ENCODE assay signal across 8 cellular contexts in genomic region chr12:120687570-120688289, GRCh38. TPM values are rescaled to one million over a fixed set of nuclear protein-coding genes. Genes with fewer than 3 reads are reported as not detected.
A peak's percentile ranks its signal among the peaks of the same experiment; 100 is the strongest.
DNase-seq lines count a peak whose midpoint lies in the region; ATAC-seq and TF ChIP-seq lines count a peak whose summit lies in the region.

No MANE protein-coding gene starts in this region.

- H3K79me2 ChIP-seq in GM23248 (ENCODE audit: insufficient read depth), result peaks cover 54% of the 10 kb centered on the region

- H3K4me1 ChIP-seq in GM23248 (ENCODE audit: insufficient read depth), result peaks cover 14% of the 10 kb centered on the region
- H3K4me1 ChIP-seq in mucosa of rectum (ENCODE audit: control insufficient read depth in 2 of 2, insufficient read depth in 2 of 2, low read length in 2 of 2), result peaks cover 40 to 47% of the 10 kb centered on the region in 2 donors
- H3K4me1 ChIP-seq in tibial artery, result peaks cover 0 to 38% (median 28%) of the 10 kb centered on the region in 4 donors

- no peaks in the 10 kb centered on the region for H3K27me3 Mint-ChIP-seq in T-helper 17 cell

- intact Hi-C loops in tibial artery (cut with DNase I; ENCODE audit: low total_unique reads), result loop anchor here (2.0 to 5.0 kb wide), 2 partner anchors 23 to 40 kb away; partner anchors contain the start of gene UNC119B

- H2AFZ ChIP-seq in GM23248, result peak overlapping the region; percentile 92

- in situ Hi-C loops in GM23248 (cut with MboI), result no loop called here

- H3K27ac ChIP-seq in GM23248, result peak overlapping the region; percentile 96
- peak overlapping the region; percentile 54 for H3K27ac ChIP-seq in cingulate gyrus (ENCODE audit: low read depth, low read length)
- peak overlapping the region; percentile 76 to 97 for H3K27ac ChIP-seq in mucosa of rectum (ENCODE audit: low read depth in 2 of 2, low read length in 2 of 2)
- peak overlapping the region; percentile 91 to 92 for H3K27ac ChIP-seq in tibial artery

- H3K9ac ChIP-seq in GM23248 (peak overlapping the region; percentile 94), mucosa of rectum (ENCODE audit: low read depth in 1 of 2, low read length in 2 of 2) (peak overlapping the region; percentile 86 to 91)

- ATAC-seq in T-helper 17 cell (no peak), HG03280 (IDR thresholded peaks at IDR 0.05; ENCODE audit: unreplicated experiment) (no peak)

- DNase-seq in GM23248 (peak; percentile 81), T-helper 17 cell (peak in 2 of 3 donors; percentile 11 to 21), tibial artery (peak in 1 of 2 donors; percentile 34), HPDE6-E6E7 (ENCODE audit: extremely low spot score) (no peak), 8988T (no peak)

- no peak for TF ChIP-seq CTCF in tibial artery (IDR thresholded peaks at IDR 0.05)

- peak overlapping the region; percentile 97 for H3K4me2 ChIP-seq in GM23248 (ENCODE audit: unreplicated experiment)

- H3K36me3 Mint-ChIP-seq in T-helper 17 cell (ENCODE audit: low read depth), result no peaks in the 10 kb centered on the region

- 0 out of 2 replicates have a peak, but pooled peaks cover 5% of the 10 kb centered on the region for H4K20me1 ChIP-seq in GM23248 (ENCODE audit: insufficient read depth)

- peaks cover 17% of the 10 kb centered on the region for H3F3A ChIP-seq in GM23248 (ENCODE audit: insufficient read depth)

- H3K4me1 Mint-ChIP-seq in T-helper 17 cell, result peaks cover 27% of the 10 kb centered on the region

- H3K36me3 ChIP-seq in GM23248 (ENCODE audit: low read depth) (no peaks in the 10 kb centered on the region), mucosa of rectum (ENCODE audit: control insufficient read depth in 2 of 2, insufficient read depth in 2 of 2, low read length in 2 of 2) (no peaks in the 10 kb centered on the region), tibial artery (no peaks in the 10 kb centered on the region)

- H3K27me3 ChIP-seq in GM23248 (replicated peaks; ENCODE audit: insufficient read depth) (no peaks in the 10 kb centered on the region), mucosa of rectum (ENCODE audit: control insufficient read depth in 2 of 2, insufficient read depth in 2 of 2, low read length in 2 of 2) (no peaks in the 10 kb centered on the region), tibial artery (no peaks in the 10 kb centered on the region)

- H3K9me3 ChIP-seq in GM23248 (ENCODE audit: low read depth) (no peaks in the 10 kb centered on the region), T-helper 17 cell (ENCODE audit: control insufficient read depth, low read length, poor library complexity, severe bottlenecking) (no peaks in the 10 kb centered on the region), mucosa of rectum (ENCODE audit: control insufficient read depth in 2 of 2, low read length in 2 of 2) (no peaks in the 10 kb centered on the region), tibial artery (no peaks in the 10 kb centered on the region)

- H3K9me2 ChIP-seq in GM23248 (ENCODE audit: insufficient read depth), result no peaks in the 10 kb centered on the region

- peak overlapping the region; percentile 75 for H3K27ac Mint-ChIP-seq in T-helper 17 cell

- WGBS in GM23248 (ENCODE audit: low coverage in 1 of 2, low lambda C conversion rate in 2 of 2, missing lambda C conversion rate in 2 of 2), 2 experiments, result 1% methylated on average over 25 to 31 of the region's 31 CpGs

- H3K4me3 ChIP-seq in GM23248 (peak overlapping the region; percentile 91), mucosa of rectum (ENCODE audit: low read length in 2 of 2) (peak overlapping the region; percentile 82 to 86), tibial artery (peak overlapping the region; percentile 78 to 87)

- H3K4me3 Mint-ChIP-seq in T-helper 17 cell, result peak overlapping the region; percentile 90

RNA-seq across cellular contexts. Expression of gene MLEC, which starts 0.8 kb away (rescaled TPM):
- total RNA-seq in GM23248 (2014; rRNA removed; shearing (Covaris generic)), result 79.3 and 79.4 TPM in 2 replicates
- 114 and 119 TPM in 2 replicates for polyA plus RNA-seq in GM23248 (2016; fragmentation: Nextera tagmentation; extraction: Ambion mirVana)
- total RNA-seq in T-helper 17 cell, result 10 to 100 TPM; 21.8 to 31.0 TPM

RNA-seq across cellular contexts. Expression of gene UNC119B, which starts 22.5 kb away (rescaled TPM):
- total RNA-seq in GM23248 (2014; rRNA removed; shearing (Covaris generic)), result 17.8 and 22.4 TPM in 2 replicates
- polyA plus RNA-seq in GM23248 (2016; fragmentation: Nextera tagmentation; extraction: Ambion mirVana), result 7.6 TPM in 2 replicates
- total RNA-seq in T-helper 17 cell, result 10 to 100 TPM; 15.2 to 16.2 TPM

RNA-seq across cellular contexts. Expression of gene ACADS, which starts 37.9 kb away (rescaled TPM):
- 14.5 and 20.6 TPM in 2 replicates for total RNA-seq in GM23248 (2014; rRNA removed; shearing (Covaris generic))
- polyA plus RNA-seq in GM23248 (2016; fragmentation: Nextera tagmentation; extraction: Ambion mirVana), result 10.1 and 10.5 TPM in 2 replicates
- 10 to 100 TPM in 1 of 2 donors, 1 to 10 TPM in 1; 9.1 to 10.8 TPM for total RNA-seq in T-helper 17 cell

RNA-seq across cellular contexts. Expression of gene CABP1, which starts 47.3 kb away (rescaled TPM):
- not detected in 2 replicates for total RNA-seq in GM23248 (2014; rRNA removed; shearing (Covaris generic))
- polyA plus RNA-seq in GM23248 (2016; fragmentation: Nextera tagmentation; extraction: Ambion mirVana), result not detected in 2 replicates
- total RNA-seq in T-helper 17 cell, result not detected

Comparison
In these comparisons a context has a peak if more than half of its experiments do, and no peak if none do; other contexts are left out.
1. DNase-seq: peak in GM23248 (single experiment) and T-helper 17 cell (2 of 3); none in HPDE6-E6E7 (single experiment) and 8988T (single experiment).
2. Peak in every context shown above with its lines, with median percentiles within 50 percentile points of each other: H3K27ac ChIP-seq and H3K4me3 ChIP-seq.